32 cellular contexts compared by ENCODE assay signal in the genomic region with DNA sequence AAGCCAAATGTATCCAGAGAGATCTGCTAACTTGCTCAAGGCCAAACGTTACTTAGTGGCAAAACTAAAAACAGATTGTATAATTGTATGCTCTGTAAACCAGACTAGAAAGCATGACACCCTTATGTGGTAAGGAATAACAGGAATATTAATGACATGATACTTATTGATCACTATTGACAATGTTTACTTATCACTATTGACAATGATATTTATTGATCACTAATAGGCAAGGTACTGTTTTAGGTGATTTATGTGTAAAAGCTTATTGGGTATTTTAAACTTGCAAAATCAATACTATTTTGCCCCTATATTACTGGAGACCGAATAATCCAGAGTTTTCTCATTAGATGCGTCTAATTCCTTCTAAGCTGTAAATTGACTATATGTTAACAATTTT.
"Had no signal": no experiment of that assay in that cellular context is flagged by ENCODE, and none has a peak within 500 bp of the region (broad histone marks: within the 10 kb centered on the region; RNA-seq: fewer than 3 reads in every experiment).

No MANE protein-coding gene starts in this region.

- DNase-seq: activated effector memory CD4-positive, alpha-beta T cell treated with anti-CD3 and anti-CD28 coated beads, Interleukin-2, amount 50 U/mL, for 16 hours; activated effector memory CD4-positive, alpha-beta T cell treated with Interleukin-2 at 50 U/mL for 16 hours; activated gamma-delta T cell; activated gamma-delta T cell treated with Interleukin-2 at 50 U/mL for 16 hours; activated naive CD4-positive, alpha-beta T cell; activated naive CD4-positive, alpha-beta T cell treated with anti-CD3 and anti-CD28 coated beads for 36 hours; activated naive CD4-positive, alpha-beta T cell treated with anti-CD3 and anti-CD28 coated beads, Interleukin-2, amount 10 ng/mL, durations not matched to agents 7 days and 5 days; activated naive CD4-positive, alpha-beta T cell treated with anti-CD3 and anti-CD28 coated beads, Interleukin-2, amount 50 U/mL, for 16 hours; activated naive CD4-positive, alpha-beta T cell treated with Interleukin-2 at 50 U/mL for 16 hours; activated naive CD8-positive, alpha-beta T cell treated with anti-CD3 and anti-CD28 coated beads for 36 hours; activated naive CD8-positive, alpha-beta T cell treated with anti-CD3 and anti-CD28 coated beads, Interleukin-2, amount 10 ng/mL, durations not matched to agents 7 days and 5 days; activated naive CD8-positive, alpha-beta T cell treated with anti-CD3 and anti-CD28 coated beads, Interleukin-2, amount 50 U/mL, for 24 hours; activated T-cell treated with anti-CD3 and anti-CD28 coated beads, Interleukin-2, amount 50 U/mL, for 4 hours; activated T-cell treated with anti-CD3 and anti-CD28 coated beads, Interleukin-2, amount 50 U/mL, for 48 hours; activated T-cell treated with anti-CD3 and anti-CD28 coated beads, Interleukin-2, amount 50 U/mL, for 72 hours; adrenal gland; amniotic stem cell; amygdala; anterior cingulate cortex; aorta; body of pancreas; brain microvascular endothelial cell; caudate nucleus; central memory CD4-positive, alpha-beta T cell; cerebellar nuclear complex had no signal

- H3K36me3 ChIP-seq: adrenal gland, ascending aorta, brain microvascular endothelial cell, breast epithelium, cardiac muscle cell had no signal

- H3K4me3 ChIP-seq: adrenal gland, ascending aorta, body of pancreas, breast epithelium, cardiac muscle cell had no signal

- H3K4me1 ChIP-seq: adrenal gland, ascending aorta, breast epithelium had no signal

- FAIRE-seq: astrocyte, bronchial epithelial cell had no signal

- H3K27me3 ChIP-seq: adrenal gland, ascending aorta, body of pancreas, brain microvascular endothelial cell, breast epithelium, cardiac muscle cell had no signal

- H3K27ac ChIP-seq: adrenal gland, ascending aorta, body of pancreas, brain microvascular endothelial cell, breast epithelium, cardiac muscle cell had no signal

- H3K9me3 ChIP-seq: adrenal gland, ascending aorta, body of pancreas had no signal

- ATAC-seq: activated naive CD4-positive, alpha-beta T cell treated with anti-CD3 and anti-CD28 coated beads, Interleukin-2, amount 50 U/mL, for 72 hours; activated naive CD8-positive, alpha-beta T cell treated with anti-CD3 and anti-CD28 coated beads, Interleukin-2, amount 50 U/mL, for 24 hours; activated T-cell treated with anti-CD3 and anti-CD28 coated beads, Interleukin-2, amount 50 U/mL, for 4 hours; activated T-cell treated with anti-CD3 and anti-CD28 coated beads, Interleukin-2, amount 50 U/mL, for 72 hours; activated T-helper 17 cell treated with anti-CD3 and anti-CD28 coated beads, Interleukin-2, amount 50 U/mL, for 72 hours; body of pancreas had no signal
